Comparison of ENCODE assay signal across 9 cellular contexts in genomic region chr12:116539905-116540482, GRCh38. TPM values are rescaled to one million over a fixed set of nuclear protein-coding genes. Genes with fewer than 3 reads are reported as not detected.
A peak's percentile ranks its signal among the peaks of the same experiment; 100 is the strongest.
DNase-seq lines count a peak whose midpoint lies in the region; ATAC-seq, FAIRE-seq and TF ChIP-seq lines count a peak whose summit lies in the region.
"Had no signal": no experiment of that assay in that cellular context is flagged by ENCODE, and none has a peak within 500 bp of the region (broad histone marks: within the 10 kb centered on the region; RNA-seq: fewer than 3 reads in every experiment).

No MANE protein-coding gene starts in this region.

- H3K4me1 ChIP-seq in Caco-2 = peaks cover 10% of the 10 kb centered on the region; the same call in 1 of the 2 replicates

- ATAC-seq in GM21717 (IDR thresholded peaks at IDR 0.05; ENCODE audit: unreplicated experiment) = no peak

- peaks cover 19% of the 10 kb centered on the region for H3K4me1 Mint-ChIP-seq in Caco-2 (ENCODE audit: low read depth, unreplicated experiment)

- peak overlapping the region; percentile 21 for H3K27ac ChIP-seq in AG04450 (ENCODE audit: low read depth, low read length)

- H3K9me3 Mint-ChIP-seq in Caco-2 (ENCODE audit: unreplicated experiment) = no peaks in the 10 kb centered on the region
- H3K9me3 Mint-ChIP-seq: CD4-positive, alpha-beta T cell had no signal

- no peak overlapping the region for H3K4me3 Mint-ChIP-seq in Caco-2 (ENCODE audit: unreplicated experiment)
- H3K4me3 Mint-ChIP-seq: CD4-positive, alpha-beta T cell had no signal

- intact Hi-C loops in Caco-2 (cut with micrococcal nuclease; ENCODE audit: unreplicated experiment) = no loop called here

- no peak for TF ChIP-seq CTCF in AG04450 (IDR thresholded peaks at IDR 0.05; ENCODE audit: low read depth, low read length)
- no peak for TF ChIP-seq CTCF in bronchial epithelial cell (IDR thresholded peaks at IDR 0.05; ENCODE audit: insufficient read depth, low read length, severe bottlenecking)
- TF ChIP-seq CTCF in Caco-2 (IDR thresholded peaks at IDR 0.05; ENCODE audit: insufficient read depth in 1 of 2, low read depth in 1 of 2, low read length in 1 of 2, severe bottlenecking in 1 of 2, unreplicated experiment in 1 of 2) = no peak

- H3K9me3 ChIP-seq in AG04450 (ENCODE audit: control insufficient read depth, insufficient read depth, low read length) = no peaks in the 10 kb centered on the region
- H3K9me3 ChIP-seq in Caco-2 = no peaks in the 10 kb centered on the region; the same call in 1 of the 2 replicates

- H3K4me3 ChIP-seq in AG04450 (ENCODE audit: low read depth, low read length) = no peak overlapping the region
- no peak overlapping the region for H3K4me3 ChIP-seq in bronchial epithelial cell (ENCODE audit: low read depth, low read length)
- H3K4me3 ChIP-seq in Caco-2 (ENCODE audit: low read depth, low read length) = no peak overlapping the region

- DNase-seq in AG04450 (ENCODE audit: low read depth, low spot score) (peak; percentile 53), NCI-H1694 (lab: John Stamatoyannopoulos, UW) (peak; percentile 22), bronchial epithelial cell (ENCODE audit: low read depth) (peak; percentile 53), medulla oblongata (ENCODE audit: extremely low spot score) (peak; percentile 86), DMS114 treated with DMSO at 0.1 percent for 48 hours (lab: John Stamatoyannopoulos, UW; ENCODE audit: unreplicated experiment) (no peak), Caco-2 (no peak), NCI-H526 treated with DMSO at 0.1 percent for 48 hours (lab: John Stamatoyannopoulos, UW) (no peak)
- DNase-seq: CD4-positive, alpha-beta T cell had no signal

- no TSS peak for BruUV-seq in Caco-2 (replicated peaks; lab: Mats Ljungman, UMichigan)

- POLR2A ChIA-PET in AG04450 (lab: Yijun Ruan, JAX) = interaction anchor here (0.8 kb wide), 1 partner anchor 158 kb away, joined by 3 read pairs; no protein-coding TSS in a partner anchor
- POLR2A ChIA-PET in Caco-2 (lab: Charles Lee) = no interaction called here

- H3K36me3 Mint-ChIP-seq in Caco-2 (ENCODE audit: insufficient read depth, unreplicated experiment) = no peaks in the 10 kb centered on the region

- no peak for FAIRE-seq in bronchial epithelial cell (lab: Jason Lieb, UNC)

- H3K27me3 ChIP-seq in AG04450 (ENCODE audit: control insufficient read depth, insufficient read depth, low read length) (peaks cover 2% of the 10 kb centered on the region), bronchial epithelial cell (ENCODE audit: control insufficient read depth, insufficient read depth, low read length) (no peaks in the 10 kb centered on the region), Caco-2 (replicated peaks; ENCODE audit: control insufficient read depth, insufficient read depth, low read length) (no peaks in the 10 kb centered on the region)

- CTCF ChIA-PET in AG04450 (lab: Charles Lee) (interaction anchor here (1.5 kb wide), 1 partner anchor 525 kb away, joined by 3 read pairs; no protein-coding TSS in a partner anchor), Caco-2 (lab: Charles Lee) (no interaction called here)

- H3K27me3 Mint-ChIP-seq in Caco-2 (ENCODE audit: insufficient read depth, unreplicated experiment) = no peaks in the 10 kb centered on the region
- H3K27me3 Mint-ChIP-seq: CD4-positive, alpha-beta T cell had no signal

- H3K27ac Mint-ChIP-seq in Caco-2 (ENCODE audit: unreplicated experiment) = no peak overlapping the region
- H3K27ac Mint-ChIP-seq: CD4-positive, alpha-beta T cell had no signal

- H3K36me3 ChIP-seq in bronchial epithelial cell (ENCODE audit: control insufficient read depth, insufficient read depth, low read length) (no peaks in the 10 kb centered on the region), Caco-2 (ENCODE audit: control insufficient read depth, insufficient read depth, low read length) (no peaks in the 10 kb centered on the region)

RNA-seq across cellular contexts. Expression of gene MAP1LC3B2, which starts 19.2 kb away (rescaled TPM):
- 3.1 and 3.8 TPM in 2 replicates for polyA plus RNA-seq in AG04450 (2011; rRNA removed)
- 1.2 and 3.0 TPM in 2 replicates for polyA minus RNA-seq in AG04450 (2011; rRNA and poly(A)+ RNA removed)
- 0.79 and 1.8 TPM in 2 replicates for total RNA-seq in bronchial epithelial cell
- total RNA-seq in Caco-2 (2022) = 1.8 TPM in 1 of 2 replicates, not detected in the other

Comparison
In these comparisons a context has a peak if more than half of its experiments do, and no peak if none do; other contexts are left out.
1. DNase-seq: peak in AG04450 (single experiment), NCI-H1694 (single experiment), bronchial epithelial cell (single experiment) and medulla oblongata (single experiment); none in DMS114 treated with DMSO at 0.1 percent for 48 hours (single experiment), Caco-2 (0 of 2) and NCI-H526 treated with DMSO at 0.1 percent for 48 hours (single experiment).